Comparison of ENCODE assay signal across 17 cellular contexts in the genomic region with DNA sequence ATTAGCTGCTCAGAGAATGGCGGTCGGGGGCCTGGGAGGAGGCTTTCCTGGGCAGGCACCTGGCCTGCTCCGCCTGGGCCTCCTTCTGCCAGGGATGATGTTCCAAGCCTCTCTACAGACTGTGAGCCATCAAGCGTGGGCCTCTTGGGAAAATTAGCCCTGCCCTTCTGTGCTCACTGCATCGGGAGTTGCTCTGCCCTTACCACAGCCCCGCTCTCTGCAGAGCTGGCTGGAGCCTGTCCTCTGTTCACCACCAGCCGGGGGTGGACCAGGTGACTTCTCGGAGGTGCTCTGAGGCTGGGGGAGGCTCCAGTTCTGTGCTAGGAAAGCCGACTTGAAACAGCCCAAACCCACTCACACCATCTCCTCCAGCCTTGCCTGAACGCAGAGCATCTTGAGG. TPM values are rescaled to one million over a fixed set of nuclear protein-coding genes. Genes with fewer than 3 reads are reported as not detected.
DNase-seq lines count a peak whose midpoint lies in the region; ATAC-seq and TF ChIP-seq lines count a peak whose summit lies in the region.
"Had no signal": no experiment of that assay in that cellular context is flagged by ENCODE, and none has a peak within 500 bp of the region (broad histone marks: within the 10 kb centered on the region; RNA-seq: fewer than 3 reads in every experiment).

No MANE protein-coding gene starts in this region.

- peak overlapping the region; percentile 61 for H3K4me2 ChIP-seq in BLaER1

- in situ Hi-C loops in HAP-1 (cut with MboI; ENCODE audit: low sequenced_read_pairs) (no loop called here), transverse colon (cut with MboI; ENCODE audit: low pct_ligation_motif_present in 1 of 4, low pct_unique_long_range_greater_than_20kb in 1 of 4, low sequenced_read_pairs in 3 of 4) (no loop called here)

- no peaks in the 10 kb centered on the region for H4K20me1 ChIP-seq in BLaER1

- ATAC-seq in GM18907 (IDR thresholded peaks at IDR 0.05; ENCODE audit: unreplicated experiment) = no peak
- ATAC-seq in activated CD4-positive, CD25-positive, alpha-beta regulatory T cell treated with anti-CD3 and anti-CD28 coated beads, Interleukin-2, amount 50 U/mL, for 24 hours = no peak

- intact Hi-C loops in transverse colon (cut with DNase I; ENCODE audit: low total_unique reads) = no loop called here

- no peak for TF ChIP-seq CTCF in transverse colon (IDR thresholded peaks at IDR 0.05)

- H3K4me1 ChIP-seq in BLaER1 (peaks cover 22% of the 10 kb centered on the region), HAP-1 (no peaks in the 10 kb centered on the region), transverse colon (no peaks in the 10 kb centered on the region)

- no peaks in the 10 kb centered on the region for H3K27me3 ChIP-seq in BLaER1
- no peaks in the 10 kb centered on the region for H3K27me3 ChIP-seq in HAP-1 (ENCODE audit: low read depth)
- no peaks in the 10 kb centered on the region for H3K27me3 ChIP-seq in transverse colon

- peak; percentile 74 for DNase-seq in NCI-H1092 treated with DMSO at 0.1 percent for 48 hours (lab: John Stamatoyannopoulos, UW)
- DNase-seq in NCI-H446 treated with DMSO at 0.1 percent for 48 hours (lab: John Stamatoyannopoulos, UW) = peak; percentile 85
- peak; percentile 37 to 42 for DNase-seq in hippocampal formation (lab: John Stamatoyannopoulos, UW)
- no peak for DNase-seq in HAP-1 (ENCODE audit: low spot score in 2 of 2)
- DNase-seq in transverse colon = no peak
- DNase-seq: activated CD4-positive, alpha-beta memory T cell treated with anti-CD3 and anti-CD28 coated beads for 36 hours; activated gamma-delta T cell treated with Interleukin-2 at 50 U/mL for 16 hours; CD4-positive, CD25-positive, alpha-beta regulatory T cell; DMS53; effector CD8-positive, alpha-beta T cell; KBM-7; MV-4-11; stimulated activated CD4-positive, alpha-beta T cell treated with anti-CD3 and anti-CD28 coated beads, Interleukin-15, amount 100 ng/mL, for 24 hours had no signal

- no peak overlapping the region for H3K9ac ChIP-seq in BLaER1

- no peak for TF ChIP-seq EP300 in transverse colon (IDR thresholded peaks at IDR 0.05; ENCODE audit: low read depth)

- no peak overlapping the region for H3K27ac ChIP-seq in BLaER1
- H3K27ac ChIP-seq in transverse colon = no peak overlapping the region
- H3K27ac ChIP-seq: SK-N-MC had no signal

- H3K36me3 ChIP-seq in BLaER1 (no peaks in the 10 kb centered on the region), HAP-1 (replicated peaks) (no peaks in the 10 kb centered on the region), transverse colon (no peaks in the 10 kb centered on the region)

- 80% methylated on average over 10 of the region's 10 CpGs; no CpG with 5 or more reads in 1 of the 2 donors for WGBS in transverse colon (ENCODE audit: low coverage in 1 of 2), 2 donors

- H3K9me3 ChIP-seq in BLaER1 (no peaks in the 10 kb centered on the region), HAP-1 (no peaks in the 10 kb centered on the region), transverse colon (no peaks in the 10 kb centered on the region)

- TF ChIP-seq POLR2A in transverse colon (IDR thresholded peaks at IDR 0.05) = no peak

- H3K4me3 ChIP-seq in BLaER1 = no peak overlapping the region
- H3K4me3 ChIP-seq in HAP-1 = no peak overlapping the region
- no peak overlapping the region for H3K4me3 ChIP-seq in transverse colon
- H3K4me3 ChIP-seq: SK-N-MC had no signal

RNA-seq across cellular contexts. Expression of a gene that starts 24.2 kb away (rescaled TPM):
- 10 to 100 TPM in 1 of 4 donors, 1 to 10 TPM in 1, under 1 TPM in 2; 0.68 to 50.5 (median 2.2) TPM for total RNA-seq in transverse colon

Comparison
In these comparisons a context has a peak if more than half of its experiments do, and no peak if none do; other contexts are left out.
1. DNase-seq: peak in NCI-H1092 treated with DMSO at 0.1 percent for 48 hours (single experiment), NCI-H446 treated with DMSO at 0.1 percent for 48 hours (single experiment) and hippocampal formation (2 of 2); none in HAP-1 (0 of 2) and transverse colon (single experiment).